In genomic region chr22:39634530-39635399, GRCh38 we compare ENCODE assay signal across 9 cellular contexts.
DNase-seq lines count a peak whose midpoint lies in the region; ATAC-seq and TF ChIP-seq lines count a peak whose summit lies in the region.
"Had no signal": no experiment of that assay in that cellular context is flagged by ENCODE, and none has a peak within 500 bp of the region (broad histone marks: within the 10 kb centered on the region; RNA-seq: fewer than 3 reads in every experiment).

No MANE protein-coding gene starts in this region.

- H3K36me3 Mint-ChIP-seq in neural progenitor cell (peaks cover 1% of the 10 kb centered on the region), T-cell (peaks cover 2% of the 10 kb centered on the region)

- H3K27me3 Mint-ChIP-seq in neural progenitor cell (ENCODE audit: insufficient read depth, low read depth) = peaks cover 13% of the 10 kb centered on the region
- H3K27me3 Mint-ChIP-seq in T-cell = peaks cover 0 to 1% of the 10 kb centered on the region in 2 donors

- ATAC-seq in body of pancreas = no peak
- ATAC-seq in HG03097 (IDR thresholded peaks at IDR 0.05; ENCODE audit: low FRiP score, unreplicated experiment) = no peak
- no peak for ATAC-seq in T-cell (replicated peaks in 1 of 4)
- ATAC-seq in GM21526 (IDR thresholded peaks at IDR 0.05; ENCODE audit: low FRiP score, unreplicated experiment) = no peak
- ATAC-seq: naive thymus-derived CD4-positive, alpha-beta T cell had no signal

- no peaks in the 10 kb centered on the region for H3K36me3 ChIP-seq in body of pancreas (replicated peaks in 1 of 2; ENCODE audit: insufficient read depth in 1 of 2, low read depth in 2 of 2)
- H3K36me3 ChIP-seq in neural progenitor cell = no peaks in the 10 kb centered on the region

- H3K4me1 Mint-ChIP-seq in neural progenitor cell = peaks cover 25% of the 10 kb centered on the region
- H3K4me1 Mint-ChIP-seq in T-cell = peaks cover 0 to 7% (median 6%) of the 10 kb centered on the region in 3 donors

- H3K9me3 Mint-ChIP-seq in neural progenitor cell = peaks cover 2% of the 10 kb centered on the region
- H3K9me3 Mint-ChIP-seq in T-cell = peaks cover 2 to 7% (median 3%) of the 10 kb centered on the region in 3 donors

- H3K27ac Mint-ChIP-seq in neural progenitor cell = peak overlapping the region; percentile 42
- no peak overlapping the region for H3K27ac Mint-ChIP-seq in T-cell

- H3K4me3 ChIP-seq in body of pancreas (no peak overlapping the region), neural progenitor cell (no peak overlapping the region)

- no peak for TF ChIP-seq CTCF in body of pancreas (IDR thresholded peaks at IDR 0.05)
- no peak for TF ChIP-seq CTCF in neural progenitor cell (IDR thresholded peaks at IDR 0.05)

- POLR2A ChIA-PET in T-cell (lab: Charles Lee) = no interaction called here

- H4K20me1 ChIP-seq in neural progenitor cell (ENCODE audit: low read depth) = peaks cover 21% of the 10 kb centered on the region

- H3F3A ChIP-seq in neural progenitor cell (ENCODE audit: low read depth) = peaks cover 16% of the 10 kb centered on the region

- 67 to 74% methylated on average over 17 to 18 of the region's 18 CpGs for WGBS in body of pancreas, 2 donors

- H3K4me1 ChIP-seq in body of pancreas = no peaks in the 10 kb centered on the region
- H3K4me1 ChIP-seq in neural progenitor cell = peaks cover 16% of the 10 kb centered on the region

- H3K27ac ChIP-seq in body of pancreas = no peak overlapping the region
- H3K27ac ChIP-seq in neural progenitor cell = no peak overlapping the region

- H3K9me3 ChIP-seq in body of pancreas = no peaks in the 10 kb centered on the region
- H3K9me3 ChIP-seq in neural progenitor cell (ENCODE audit: low read depth) = no peaks in the 10 kb centered on the region

- intact Hi-C loops in body of pancreas (cut with DNase I) = no loop called here

- no peaks in the 10 kb centered on the region for H3K79me2 ChIP-seq in neural progenitor cell (ENCODE audit: low read depth)

- DNase-seq in DMS53 treated with DMSO at 0.1 percent for 48 hours (lab: John Stamatoyannopoulos, UW; ENCODE audit: unreplicated experiment) (peak; percentile 16), Kasumi-1 (lab: John Stamatoyannopoulos, UW) (peak; percentile 22 to 29), body of pancreas (peak; percentile 18 to 53 (median 27)), neural progenitor cell (ENCODE audit: low spot score) (no peak), T-cell (no peak)
- DNase-seq in activated effector memory CD4-positive, alpha-beta T cell treated with anti-CD3 and anti-CD28 coated beads, Interleukin-2, amount 50 U/mL, for 16 hours = no peak
- DNase-seq: naive thymus-derived CD4-positive, alpha-beta T cell had no signal

- no peak overlapping the region for H3K4me2 ChIP-seq in neural progenitor cell

- H3K9ac ChIP-seq in neural progenitor cell = no peak overlapping the region

- CTCF ChIA-PET in T-cell (lab: Charles Lee) = no interaction called here

- H2AFZ ChIP-seq in neural progenitor cell (replicated peaks) = no peak overlapping the region

- H3K27me3 ChIP-seq in body of pancreas (no peaks in the 10 kb centered on the region), neural progenitor cell (peaks cover 23% of the 10 kb centered on the region)

- peak overlapping the region; percentile 6 for H3K4me3 Mint-ChIP-seq in neural progenitor cell
- no peak overlapping the region for H3K4me3 Mint-ChIP-seq in T-cell
- H3K4me3 Mint-ChIP-seq: naive thymus-derived CD4-positive, alpha-beta T cell had no signal

- TF ChIP-seq POLR2A in body of pancreas (IDR thresholded peaks at IDR 0.05) = no peak

Comparison
In these comparisons a context has a peak if more than half of its experiments do, and no peak if none do; other contexts are left out.
1. DNase-seq: peak in DMS53 treated with DMSO at 0.1 percent for 48 hours (single experiment), Kasumi-1 (2 of 2) and body of pancreas (4 of 4); none in neural progenitor cell (single experiment), T-cell (0 of 34) and activated effector memory CD4-positive, alpha-beta T cell treated with anti-CD3 and anti-CD28 coated beads, Interleukin-2, amount 50 U/mL, for 16 hours (single experiment).